ENCODE assay signal across 17 cellular contexts in genomic region chr19:48914181-48914580, GRCh38. TPM values are rescaled to one million over a fixed set of nuclear protein-coding genes. Genes with fewer than 3 reads are reported as not detected.
DNase-seq lines count a peak whose midpoint lies in the region; ATAC-seq and TF ChIP-seq lines count a peak whose summit lies in the region.
"Had no signal": no experiment of that assay in that cellular context is flagged by ENCODE, and none has a peak within 500 bp of the region (broad histone marks: within the 10 kb centered on the region; RNA-seq: fewer than 3 reads in every experiment).

No MANE protein-coding gene starts in this region.

- H3K4me3 Mint-ChIP-seq in mesothelial cell of epicardium: no peak overlapping the region
- H3K4me3 Mint-ChIP-seq: CD4-positive, CD25-positive, alpha-beta regulatory T cell had no signal

- H3K27ac Mint-ChIP-seq in mesothelial cell of epicardium: peak overlapping the region; percentile 39
- H3K27ac Mint-ChIP-seq: CD4-positive, CD25-positive, alpha-beta regulatory T cell had no signal

- ATAC-seq in GM21526 (IDR thresholded peaks at IDR 0.05; ENCODE audit: low FRiP score, unreplicated experiment): no peak
- ATAC-seq: HCT116 had no signal

- TF ChIP-seq CTCF in mesothelial cell of epicardium (IDR thresholded peaks at IDR 0.05; ENCODE audit: unreplicated experiment): no peak

- H3K36me3 Mint-ChIP-seq in mesothelial cell of epicardium: peaks cover 43% of the 10 kb centered on the region

- no peaks in the 10 kb centered on the region for H3K27me3 Mint-ChIP-seq in mesothelial cell of epicardium (ENCODE audit: low read depth)
- H3K27me3 Mint-ChIP-seq: CD4-positive, CD25-positive, alpha-beta regulatory T cell had no signal

- H3K9me3 Mint-ChIP-seq in mesothelial cell of epicardium: no peaks in the 10 kb centered on the region

- no peaks in the 10 kb centered on the region for H3K4me1 Mint-ChIP-seq in mesothelial cell of epicardium
- H3K4me1 Mint-ChIP-seq: CD4-positive, CD25-positive, alpha-beta regulatory T cell had no signal

- peak; percentile 66 for DNase-seq in ELF-1 (ENCODE audit: low read depth, low spot score)
- DNase-seq in amniotic epithelial cell (ENCODE audit: low read depth): peak; percentile 26
- no peak for DNase-seq in mesothelial cell of epicardium (ENCODE audit: low spot score in 2 of 2, unreplicated experiment in 2 of 2)
- no peak for DNase-seq in NCI-H2227 (lab: John Stamatoyannopoulos, UW; ENCODE audit: unreplicated experiment)
- DNase-seq: CD4-positive, CD25-positive, alpha-beta regulatory T cell; GDM1; KG1; NCI-H1092; NCI-H1436; NCI-H2029; NCI-H524 treated with DMSO at 0.1 percent for 48 hours; NCI-H82; Peyer's patch had no signal

RNA-seq across cellular contexts. Expression of gene NUCB1, which starts 14.1 kb away (rescaled TPM):
- total RNA-seq in mesothelial cell of epicardium: 152 to 159 TPM (median 159 TPM) in 3 replicates

RNA-seq across cellular contexts. Expression of gene TULP2, which starts 15.6 kb away (rescaled TPM):
- total RNA-seq in mesothelial cell of epicardium: 0.38 to 1.4 TPM (median 0.84 TPM) in 3 replicates
- total RNA-seq: CD4-positive, CD25-positive, alpha-beta regulatory T cell; Daoy; HT1080; Peyer's patch had no signal

RNA-seq across cellular contexts. Expression of gene DHDH, which starts 19.3 kb away (rescaled TPM):
- total RNA-seq in mesothelial cell of epicardium: 2.3 to 3.5 TPM (median 3.2 TPM) in 3 replicates
- total RNA-seq: CD4-positive, CD25-positive, alpha-beta regulatory T cell; Daoy; HT1080 had no signal

RNA-seq across cellular contexts. Expression of gene BAX, which starts 40.5 kb away (rescaled TPM):
- 119 to 129 TPM (median 119 TPM) in 3 replicates for total RNA-seq in mesothelial cell of epicardium

RNA-seq across cellular contexts. Expression of gene PPP1R15A, which starts 42.0 kb away (rescaled TPM):
- total RNA-seq in mesothelial cell of epicardium: 158 to 170 TPM (median 158 TPM) in 3 replicates

Comparison
In these comparisons a context has a peak if more than half of its experiments do, and no peak if none do; other contexts are left out.
1. DNase-seq: peak in ELF-1 (single experiment) and amniotic epithelial cell (single experiment); none in mesothelial cell of epicardium (0 of 2) and NCI-H2227 (single experiment).